In genomic region chr5:14873093-14873492, GRCh38 we compare ENCODE assay signal across 10 cellular contexts. TPM values are rescaled to one million over a fixed set of nuclear protein-coding genes. Genes with fewer than 3 reads are reported as not detected.
DNase-seq lines count a peak whose midpoint lies in the region; ATAC-seq, FAIRE-seq and TF ChIP-seq lines count a peak whose summit lies in the region.
"Had no signal": no experiment of that assay in that cellular context is flagged by ENCODE, and none has a peak within 500 bp of the region (broad histone marks: within the 10 kb centered on the region; RNA-seq: fewer than 3 reads in every experiment).

No MANE protein-coding gene starts in this region.

- no peak for FAIRE-seq in pancreas (lab: Jason Lieb, UNC)
- FAIRE-seq: endometrium had no signal

- H3K36me3 ChIP-seq in vagina (no peaks in the 10 kb centered on the region), pancreas (no peaks in the 10 kb centered on the region)

- WGBS in pancreas, 2 donors, result 74 to 78% methylated on average over 9 of the region's 9 CpGs

- TF ChIP-seq CTCF in vagina (IDR thresholded peaks at IDR 0.05) (no peak), pancreas (IDR thresholded peaks at IDR 0.05) (no peak)

- H3K4me3 ChIP-seq in vagina (peak overlapping the region in 1 of 2 donors; percentile 78), pancreas (no peak overlapping the region)

- H3K27ac Mint-ChIP-seq in natural killer cell treated with Interleukin-12 subunit alpha and Interleukin-12 subunit beta and Interleukin-15 and Interleukin-18, amount 100 ng/mL, for 72 hours, result peak overlapping the region in 1 of 2 donors; percentile 79

- TF ChIP-seq POLR2A in vagina (IDR thresholded peaks at IDR 0.05), result no peak

- H3K27me3 ChIP-seq in vagina, result no peaks in the 10 kb centered on the region
- no peaks in the 10 kb centered on the region for H3K27me3 ChIP-seq in pancreas

- no peak for ATAC-seq in natural killer cell treated with Interleukin-12 subunit alpha and Interleukin-12 subunit beta and Interleukin-15 and Interleukin-18, amount 100 ng/mL, for 72 hours
- no peak for ATAC-seq in GM18861 (IDR thresholded peaks at IDR 0.05; ENCODE audit: unreplicated experiment)
- ATAC-seq in pancreas, result no peak

- H3K27me3 Mint-ChIP-seq in natural killer cell treated with Interleukin-12 subunit alpha and Interleukin-12 subunit beta and Interleukin-15 and Interleukin-18, amount 100 ng/mL, for 72 hours, result peaks cover 16 to 22% of the 10 kb centered on the region in 2 donors

- H3K27ac ChIP-seq in cingulate gyrus (ENCODE audit: low read depth, low read length) (peak overlapping the region; percentile 77), vagina (peak overlapping the region; percentile 96), pancreas (peak overlapping the region in 1 of 4 donors; percentile 84)

- H3K4me1 ChIP-seq in vagina, result peaks cover 16% of the 10 kb centered on the region
- peaks cover 0 to 5% (median 3%) of the 10 kb centered on the region in 3 donors for H3K4me1 ChIP-seq in pancreas

- H3K36me3 Mint-ChIP-seq in natural killer cell treated with Interleukin-12 subunit alpha and Interleukin-12 subunit beta and Interleukin-15 and Interleukin-18, amount 100 ng/mL, for 72 hours, result peaks cover 4% of the 10 kb centered on the region

- H3K9me3 Mint-ChIP-seq in natural killer cell treated with Interleukin-12 subunit alpha and Interleukin-12 subunit beta and Interleukin-15 and Interleukin-18, amount 100 ng/mL, for 72 hours, result no peaks in the 10 kb centered on the region

- no peaks in the 10 kb centered on the region for H3K9me3 ChIP-seq in vagina
- H3K9me3 ChIP-seq in pancreas, result no peaks in the 10 kb centered on the region

- peaks cover 22 to 28% of the 10 kb centered on the region in 2 donors for H3K4me1 Mint-ChIP-seq in natural killer cell treated with Interleukin-12 subunit alpha and Interleukin-12 subunit beta and Interleukin-15 and Interleukin-18, amount 100 ng/mL, for 72 hours (ENCODE audit: low read depth in 2 of 2)

- intact Hi-C loops in vagina (cut with DNase I) (no loop called here), pancreas (cut with DNase I) (no loop called here)

- peak; percentile 10 for DNase-seq in stimulated activated CD4-positive, alpha-beta T cell treated with anti-CD3 and anti-CD28 coated beads, Interleukin-4, amount 100 ng/mL, for 1 hour
- no peak for DNase-seq in stimulated activated CD4-positive, alpha-beta T cell treated with anti-CD3 and anti-CD28 coated beads, Interleukin-4, amount 100 ng/mL, for 24 hours
- no peak for DNase-seq in natural killer cell treated with Interleukin-12 subunit alpha and Interleukin-12 subunit beta and Interleukin-15 and Interleukin-18, amount 100 ng/mL, for 72 hours (ENCODE audit: low spot score)
- DNase-seq in vagina (ENCODE audit: extremely low spot score in 2 of 2), result no peak
- no peak for DNase-seq in NOMO-1 treated with DMSO at 0.1 percent for 48 hours (lab: John Stamatoyannopoulos, UW; ENCODE audit: unreplicated experiment)
- DNase-seq in pancreas, result no peak
- DNase-seq: COR-L47 had no signal

- H3K4me3 Mint-ChIP-seq in natural killer cell treated with Interleukin-12 subunit alpha and Interleukin-12 subunit beta and Interleukin-15 and Interleukin-18, amount 100 ng/mL, for 72 hours, result peak overlapping the region; percentile 93

RNA-seq across cellular contexts. Expression of gene ANKH, which starts 1.5 kb away (rescaled TPM):
- total RNA-seq in natural killer cell treated with Interleukin-12 subunit alpha and Interleukin-12 subunit beta and Interleukin-15 and Interleukin-18, amount 100 ng/mL, for 72 hours, result 10 to 100 TPM; 37.2 to 95.4 TPM
- total RNA-seq in vagina (30.9 TPM), pancreas (10 to 100 TPM; 26.9 to 48.6 (median 40.3) TPM)
- 10 to 100 TPM; 11.8 to 36.0 TPM for polyA plus RNA-seq in pancreas
